In the genomic region with DNA sequence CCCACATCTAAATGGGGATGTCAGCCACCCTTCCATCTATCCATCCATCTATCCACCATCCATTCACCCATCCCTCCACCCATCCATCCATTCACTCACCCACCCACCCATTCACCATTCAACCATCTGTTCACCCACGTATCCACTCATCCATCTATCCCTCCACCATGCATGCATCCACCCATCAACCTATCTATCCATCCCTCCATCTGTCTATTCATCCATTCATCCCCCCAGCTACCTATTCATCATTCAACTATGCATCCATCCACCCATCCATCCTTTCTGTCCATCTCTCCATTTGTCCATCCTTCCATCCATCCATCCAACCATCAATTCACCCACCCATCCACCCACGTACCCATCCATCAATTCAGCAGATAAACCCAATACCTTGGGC, we compare ENCODE assay signal across 34 cellular contexts. TPM values are rescaled to one million over a fixed set of nuclear protein-coding genes. Genes with fewer than 3 reads are reported as not detected.
"Had no signal": no experiment of that assay in that cellular context is flagged by ENCODE, and none has a peak within 500 bp of the region (broad histone marks: within the 10 kb centered on the region; RNA-seq: fewer than 3 reads in every experiment).

No MANE protein-coding gene starts in this region.

- ATAC-seq: activated CD4-positive, alpha-beta T cell treated with anti-CD3 and anti-CD28 coated beads for 36 hours; activated CD8-positive, alpha-beta T cell treated with anti-CD3 and anti-CD28 coated beads, Interleukin-2, amount 10 ng/mL, durations not matched to agents 7 days and 5 days; activated T-cell treated with anti-CD3 and anti-CD28 coated beads, Interleukin-2, amount 50 U/mL, for 72 hours; activated T-helper 17 cell treated with anti-CD3 and anti-CD28 coated beads, Interleukin-2, amount 50 U/mL, for 72 hours; esophagus mucosa; gastrocnemius medialis; heart right ventricle had no signal

- H3K36me3 ChIP-seq: brain microvascular endothelial cell, heart right ventricle had no signal

- H3K27ac Mint-ChIP-seq: activated CD4-positive, alpha-beta memory T cell treated with anti-CD3 and anti-CD28 coated beads for 36 hours; activated CD4-positive, alpha-beta T cell treated with anti-CD3 and anti-CD28 coated beads for 36 hours; activated CD4-positive, alpha-beta T cell treated with anti-CD3 and anti-CD28 coated beads, Interleukin-2, amount 10 ng/mL, durations not matched to agents 24 days and 14 days; activated CD8-positive, alpha-beta T cell treated with anti-CD3 and anti-CD28 coated beads, Interleukin-2, amount 10 ng/mL, durations not matched to agents 7 days and 5 days; activated naive CD8-positive, alpha-beta T cell; activated T-cell treated with anti-CD3 and anti-CD28 coated beads, Interleukin-2, amount 50 U/mL, for 24 hours; activated T-cell treated with anti-CD3 and anti-CD28 coated beads, Interleukin-2, amount 50 U/mL, for 72 hours; activated T-helper 17 cell treated with anti-CD3 and anti-CD28 coated beads, Interleukin-2, amount 50 U/mL, for 72 hours; dendritic cell treated with granulocyte-macrophage colony-stimulating factor and Interleukin-4, amounts not matched to agents 40 ng/mL and 50 ng/mL, for 4 days; endodermal cell had no signal

- H3K27me3 Mint-ChIP-seq: activated CD4-positive, alpha-beta memory T cell treated with anti-CD3 and anti-CD28 coated beads for 36 hours; activated CD4-positive, alpha-beta T cell treated with anti-CD3 and anti-CD28 coated beads for 36 hours; activated naive CD8-positive, alpha-beta T cell; activated T-cell treated with anti-CD3 and anti-CD28 coated beads, Interleukin-2, amount 50 U/mL, for 24 hours; activated T-helper 17 cell treated with anti-CD3 and anti-CD28 coated beads, Interleukin-2, amount 50 U/mL, for 72 hours; central memory CD8-positive, alpha-beta T cell had no signal

- H3K9me3 Mint-ChIP-seq: activated CD4-positive, alpha-beta memory T cell treated with anti-CD3 and anti-CD28 coated beads for 36 hours; activated CD4-positive, alpha-beta T cell treated with anti-CD3 and anti-CD28 coated beads, Interleukin-2, amount 10 ng/mL, durations not matched to agents 24 days and 14 days; activated T-cell treated with anti-CD3 and anti-CD28 coated beads, Interleukin-2, amount 50 U/mL, for 24 hours; activated T-cell treated with anti-CD3 and anti-CD28 coated beads, Interleukin-2, amount 50 U/mL, for 72 hours; activated T-helper 17 cell treated with anti-CD3 and anti-CD28 coated beads, Interleukin-2, amount 50 U/mL, for 72 hours; central memory CD8-positive, alpha-beta T cell; dendritic cell treated with granulocyte-macrophage colony-stimulating factor and Interleukin-4, amounts not matched to agents 40 ng/mL and 50 ng/mL, for 4 days; endodermal cell had no signal

- H3K4me1 ChIP-seq: heart right ventricle had no signal

- H3K27me3 ChIP-seq: brain microvascular endothelial cell, gastrocnemius medialis, heart right ventricle had no signal

- H3K4me3 ChIP-seq: coronary artery, dorsolateral prefrontal cortex, gastrocnemius medialis, heart right ventricle had no signal

- FAIRE-seq: astrocyte, bronchial epithelial cell had no signal

- H3K36me3 Mint-ChIP-seq: activated CD4-positive, alpha-beta memory T cell treated with anti-CD3 and anti-CD28 coated beads for 36 hours had no signal

- H3K4me1 Mint-ChIP-seq: activated CD4-positive, alpha-beta T cell treated with anti-CD3 and anti-CD28 coated beads for 36 hours; activated T-helper 17 cell treated with anti-CD3 and anti-CD28 coated beads, Interleukin-2, amount 50 U/mL, for 72 hours; central memory CD8-positive, alpha-beta T cell; endodermal cell had no signal

- DNase-seq: activated CD4-positive, alpha-beta memory T cell treated with anti-CD3 and anti-CD28 coated beads for 36 hours; activated CD4-positive, alpha-beta T cell treated with anti-CD3 and anti-CD28 coated beads for 36 hours; activated CD4-positive, alpha-beta T cell treated with anti-CD3 and anti-CD28 coated beads, Interleukin-2, amount 10 ng/mL, durations not matched to agents 24 days and 14 days; activated CD4-positive, CD25-positive, alpha-beta regulatory T cell; activated CD4-positive, CD25-positive, alpha-beta regulatory T cell treated with anti-CD3 and anti-CD28 coated beads, Interleukin-2, amount 50 U/mL, for 72 hours; activated CD8-positive, alpha-beta memory T cell treated with anti-CD3 and anti-CD28 coated beads, Interleukin-2, amount 50 U/mL, for 48 hours; activated CD8-positive, alpha-beta T cell treated with anti-CD3 and anti-CD28 coated beads, Interleukin-2, amount 10 ng/mL, durations not matched to agents 7 days and 5 days; activated effector memory CD4-positive, alpha-beta T cell treated with Interleukin-2 at 50 U/mL for 16 hours; activated gamma-delta T cell treated with Interleukin-2 at 50 U/mL for 16 hours; activated naive CD4-positive, alpha-beta T cell treated with anti-CD3 and anti-CD28 coated beads, Interleukin-2, amount 50 U/mL, for 16 hours; activated naive CD4-positive, alpha-beta T cell treated with Interleukin-2 at 50 U/mL for 16 hours; activated T-cell treated with anti-CD3 and anti-CD28 coated beads for 4 hours; activated T-cell treated with anti-CD3 and anti-CD28 coated beads, Interleukin-2, amount 50 U/mL, for 24 hours; activated T-cell treated with anti-CD3 and anti-CD28 coated beads, Interleukin-2, amount 50 U/mL, for 72 hours; amniotic stem cell; anterior cingulate cortex; brain microvascular endothelial cell; dorsolateral prefrontal cortex; effector memory CD4-positive, alpha-beta T cell; endodermal cell; foreskin fibroblast; gastrocnemius medialis; heart right ventricle had no signal

- H3K9me3 ChIP-seq: gastrocnemius medialis, heart right ventricle had no signal

- H3K27ac ChIP-seq: brain microvascular endothelial cell, coronary artery, dorsolateral prefrontal cortex, gastrocnemius medialis, heart right ventricle had no signal

- H3K4me3 Mint-ChIP-seq: activated CD4-positive, alpha-beta memory T cell treated with anti-CD3 and anti-CD28 coated beads for 36 hours; activated CD4-positive, alpha-beta T cell treated with anti-CD3 and anti-CD28 coated beads for 36 hours; activated CD4-positive, alpha-beta T cell treated with anti-CD3 and anti-CD28 coated beads, Interleukin-2, amount 10 ng/mL, durations not matched to agents 24 days and 14 days; activated CD8-positive, alpha-beta T cell treated with anti-CD3 and anti-CD28 coated beads, Interleukin-2, amount 10 ng/mL, durations not matched to agents 7 days and 5 days; activated naive CD8-positive, alpha-beta T cell; activated T-cell treated with anti-CD3 and anti-CD28 coated beads, Interleukin-2, amount 50 U/mL, for 24 hours; activated T-cell treated with anti-CD3 and anti-CD28 coated beads, Interleukin-2, amount 50 U/mL, for 72 hours; activated T-helper 17 cell treated with anti-CD3 and anti-CD28 coated beads, Interleukin-2, amount 50 U/mL, for 72 hours; central memory CD8-positive, alpha-beta T cell; dendritic cell treated with granulocyte-macrophage colony-stimulating factor and Interleukin-4, amounts not matched to agents 40 ng/mL and 50 ng/mL, for 4 days; endodermal cell had no signal

RNA-seq across cellular contexts. Expression of a gene that starts 14.6 kb away (rescaled TPM):
- total RNA-seq: activated CD4-positive, alpha-beta memory T cell treated with anti-CD3 and anti-CD28 coated beads for 36 hours; activated CD4-positive, alpha-beta T cell treated with anti-CD3 and anti-CD28 coated beads for 36 hours; activated CD4-positive, alpha-beta T cell treated with anti-CD3 and anti-CD28 coated beads, Interleukin-2, amount 10 ng/mL, durations not matched to agents 24 days and 14 days; activated CD8-positive, alpha-beta T cell treated with anti-CD3 and anti-CD28 coated beads, Interleukin-2, amount 10 ng/mL, durations not matched to agents 7 days and 5 days; activated T-cell treated with anti-CD3 and anti-CD28 coated beads, Interleukin-2, amount 50 U/mL, for 72 hours; activated T-helper 17 cell treated with anti-CD3 and anti-CD28 coated beads, Interleukin-2, amount 50 U/mL, for 72 hours; bronchial epithelial cell; endodermal cell; epithelial cell of proximal tubule; glomerular endothelial cell; T-helper 1 cell treated with Interleukin-12 subunit alpha and Interleukin-12 subunit beta and Interleukin-4 antibody, amounts not matched to agents 30 ng/mL and 1 ng/mL, for 36 hours had no signal

RNA-seq across cellular contexts. Expression of a gene that starts 21.3 kb away (rescaled TPM):
- total RNA-seq: epithelial cell of proximal tubule had no signal

RNA-seq across cellular contexts. Expression of a gene that starts 25.7 kb away (rescaled TPM):
- total RNA-seq: astrocyte, bronchial epithelial cell, epithelial cell of proximal tubule had no signal

RNA-seq across cellular contexts. Expression of a gene that starts 31.8 kb away (rescaled TPM):
- total RNA-seq: activated CD4-positive, alpha-beta memory T cell treated with anti-CD3 and anti-CD28 coated beads for 36 hours; activated CD4-positive, alpha-beta T cell treated with anti-CD3 and anti-CD28 coated beads for 36 hours; activated CD4-positive, alpha-beta T cell treated with anti-CD3 and anti-CD28 coated beads, Interleukin-2, amount 10 ng/mL, durations not matched to agents 24 days and 14 days; activated CD8-positive, alpha-beta T cell treated with anti-CD3 and anti-CD28 coated beads, Interleukin-2, amount 10 ng/mL, durations not matched to agents 7 days and 5 days; activated T-cell treated with anti-CD3 and anti-CD28 coated beads, Interleukin-2, amount 50 U/mL, for 72 hours; activated T-helper 17 cell treated with anti-CD3 and anti-CD28 coated beads, Interleukin-2, amount 50 U/mL, for 72 hours; astrocyte; bronchial epithelial cell; endodermal cell; epithelial cell of proximal tubule; glomerular endothelial cell; heart right ventricle; T-helper 1 cell treated with Interleukin-12 subunit alpha and Interleukin-12 subunit beta and Interleukin-4 antibody, amounts not matched to agents 30 ng/mL and 1 ng/mL, for 36 hours had no signal
